Comparison of ENCODE assay signal across 22 cellular contexts in genomic region chr10:75598998-75599397, GRCh38.
"Had no signal": no experiment of that assay in that cellular context is flagged by ENCODE, and none has a peak within 500 bp of the region (broad histone marks: within the 10 kb centered on the region; RNA-seq: fewer than 3 reads in every experiment).

No MANE protein-coding gene starts in this region.

- H3K27ac ChIP-seq: dorsolateral prefrontal cortex, lower lobe of right lung, psoas muscle, sigmoid colon, testis, tibial artery, upper lobe of left lung had no signal

- H3K27me3 ChIP-seq: sigmoid colon, testis, tibial artery, upper lobe of left lung had no signal

- H3K4me3 Mint-ChIP-seq: immature natural killer cell; naive thymus-derived CD8-positive, alpha-beta T cell; neural crest cell; stimulated activated memory B cell treated with anti-CD40 and anti-IgM and Interleukin-4, amounts not matched to agents 10 μg/mL and 1 μg/mL and 100 μg/mL, for 72 hours had no signal

- H3K27me3 Mint-ChIP-seq: stimulated activated memory B cell treated with anti-CD40 and anti-IgM and Interleukin-4, amounts not matched to agents 10 μg/mL and 1 μg/mL and 100 μg/mL, for 72 hours had no signal

- DNase-seq: dorsolateral prefrontal cortex; effector CD4-positive, alpha-beta T cell; hypothalamus; immature natural killer cell; islet precursor cell; kidney glomerular epithelial cell; left colon; left ventricle myocardium superior; lower lobe of right lung; naive thymus-derived CD8-positive, alpha-beta T cell; psoas muscle; right cardiac atrium; sigmoid colon; stimulated activated CD4-positive, alpha-beta T cell treated with anti-CD3 and anti-CD28 coated beads, Interleukin-2, amount 100 ng/mL, for 24 hours; stimulated activated CD4-positive, alpha-beta T cell treated with anti-CD3 and anti-CD28 coated beads, Interleukin-4, amount 100 ng/mL, for 4 hours; stimulated activated naive CD8-positive, alpha-beta T cell treated with anti-CD3 and anti-CD28 coated beads, Interleukin-15, Interleukin-2, amounts not matched to agents 100 U/mL and 50 U/mL, for 24 hours; substantia nigra; testis; tibial artery; upper lobe of left lung had no signal

- H3K27ac Mint-ChIP-seq: immature natural killer cell; naive thymus-derived CD8-positive, alpha-beta T cell; stimulated activated memory B cell treated with anti-CD40 and anti-IgM and Interleukin-4, amounts not matched to agents 10 μg/mL and 1 μg/mL and 100 μg/mL, for 72 hours had no signal

- H3K4me1 Mint-ChIP-seq: immature natural killer cell; naive thymus-derived CD8-positive, alpha-beta T cell; stimulated activated memory B cell treated with anti-CD40 and anti-IgM and Interleukin-4, amounts not matched to agents 10 μg/mL and 1 μg/mL and 100 μg/mL, for 72 hours had no signal

- H3K9me3 ChIP-seq: lower lobe of right lung, psoas muscle, sigmoid colon, testis, tibial artery, upper lobe of left lung had no signal

- H3K36me3 ChIP-seq: lower lobe of right lung, sigmoid colon, tibial artery, upper lobe of left lung had no signal

- H3K36me3 Mint-ChIP-seq: immature natural killer cell; naive thymus-derived CD8-positive, alpha-beta T cell; stimulated activated memory B cell treated with anti-CD40 and anti-IgM and Interleukin-4, amounts not matched to agents 10 μg/mL and 1 μg/mL and 100 μg/mL, for 72 hours had no signal

- H3K4me3 ChIP-seq: dorsolateral prefrontal cortex, lower lobe of right lung, psoas muscle, sigmoid colon, testis, tibial artery, upper lobe of left lung had no signal

- H3K9me3 Mint-ChIP-seq: immature natural killer cell; naive thymus-derived CD8-positive, alpha-beta T cell; neural crest cell; stimulated activated memory B cell treated with anti-CD40 and anti-IgM and Interleukin-4, amounts not matched to agents 10 μg/mL and 1 μg/mL and 100 μg/mL, for 72 hours had no signal
